2 cellular contexts compared by ENCODE assay signal in the genomic region with DNA sequence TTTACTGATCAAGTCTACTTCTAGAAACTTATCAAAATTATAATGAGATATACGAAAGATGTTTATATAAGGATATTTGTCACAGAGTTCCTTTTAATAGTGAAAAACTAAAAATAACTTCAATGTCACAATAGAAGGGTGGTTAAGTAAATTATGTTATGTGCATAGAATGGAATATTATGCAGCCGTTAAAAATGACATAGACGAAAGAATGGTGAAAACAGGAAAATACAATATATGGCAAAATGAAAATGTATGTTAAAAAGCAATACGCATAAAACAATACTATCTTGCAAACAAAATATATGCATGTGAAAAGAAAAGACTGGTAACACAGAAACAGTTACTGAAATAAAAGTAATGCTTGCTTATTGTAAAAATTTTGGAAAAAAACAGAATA.
A peak's percentile ranks its signal among the peaks of the same experiment; 100 is the strongest.
TF ChIP-seq lines count a peak whose summit lies in the region.

No MANE protein-coding gene starts in this region.

TF ChIP-seq in HEK293, 187 proteins besides CTCF, POLR2A, EP300 and RAD21:
- TF ChIP-seq, protein P1, sequence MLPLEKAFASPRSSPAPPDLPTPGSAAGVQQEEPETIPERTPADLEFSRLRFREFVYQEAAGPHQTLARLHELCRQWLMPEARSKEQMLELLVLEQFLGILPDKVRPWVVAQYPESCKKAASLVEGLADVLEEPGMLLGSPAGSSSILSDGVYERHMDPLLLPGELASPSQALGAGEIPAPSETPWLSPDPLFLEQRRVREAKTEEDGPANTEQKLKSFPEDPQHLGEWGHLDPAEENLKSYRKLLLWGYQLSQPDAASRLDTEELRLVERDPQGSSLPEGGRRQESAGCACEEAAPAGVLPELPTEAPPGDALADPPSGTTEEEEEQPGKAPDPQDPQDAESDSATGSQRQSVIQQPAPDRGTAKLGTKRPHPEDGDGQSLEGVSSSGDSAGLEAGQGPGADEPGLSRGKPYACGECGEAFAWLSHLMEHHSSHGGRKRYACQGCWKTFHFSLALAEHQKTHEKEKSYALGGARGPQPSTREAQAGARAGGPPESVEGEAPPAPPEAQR (tag by site-specific recombination; IDR thresholded peaks at IDR 0.05): no peak
- TF ChIP-seq, protein P2, sequence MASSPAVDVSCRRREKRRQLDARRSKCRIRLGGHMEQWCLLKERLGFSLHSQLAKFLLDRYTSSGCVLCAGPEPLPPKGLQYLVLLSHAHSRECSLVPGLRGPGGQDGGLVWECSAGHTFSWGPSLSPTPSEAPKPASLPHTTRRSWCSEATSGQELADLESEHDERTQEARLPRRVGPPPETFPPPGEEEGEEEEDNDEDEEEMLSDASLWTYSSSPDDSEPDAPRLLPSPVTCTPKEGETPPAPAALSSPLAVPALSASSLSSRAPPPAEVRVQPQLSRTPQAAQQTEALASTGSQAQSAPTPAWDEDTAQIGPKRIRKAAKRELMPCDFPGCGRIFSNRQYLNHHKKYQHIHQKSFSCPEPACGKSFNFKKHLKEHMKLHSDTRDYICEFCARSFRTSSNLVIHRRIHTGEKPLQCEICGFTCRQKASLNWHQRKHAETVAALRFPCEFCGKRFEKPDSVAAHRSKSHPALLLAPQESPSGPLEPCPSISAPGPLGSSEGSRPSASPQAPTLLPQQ (tag by site-specific recombination; IDR thresholded peaks at IDR 0.05): no peak
- no peak for TF ChIP-seq INSM2 (tag by site-specific recombination; IDR thresholded peaks at IDR 0.05)
- no peak for TF ChIP-seq ZNF16 (tag by site-specific recombination; IDR thresholded peaks at IDR 0.05; ENCODE audit: low read depth)
- TF ChIP-seq SP7 (tag by site-specific recombination; IDR thresholded peaks at IDR 0.05): no peak
- TF ChIP-seq ZNF580 (tag by site-specific recombination; IDR thresholded peaks at IDR 0.05): peak; percentile 21; the same call in 1 of the 2 replicates
- peak; percentile 99 for TF ChIP-seq ZNF146 (tag by site-specific recombination; IDR thresholded peaks at IDR 0.05)
- TF ChIP-seq, protein P3, sequence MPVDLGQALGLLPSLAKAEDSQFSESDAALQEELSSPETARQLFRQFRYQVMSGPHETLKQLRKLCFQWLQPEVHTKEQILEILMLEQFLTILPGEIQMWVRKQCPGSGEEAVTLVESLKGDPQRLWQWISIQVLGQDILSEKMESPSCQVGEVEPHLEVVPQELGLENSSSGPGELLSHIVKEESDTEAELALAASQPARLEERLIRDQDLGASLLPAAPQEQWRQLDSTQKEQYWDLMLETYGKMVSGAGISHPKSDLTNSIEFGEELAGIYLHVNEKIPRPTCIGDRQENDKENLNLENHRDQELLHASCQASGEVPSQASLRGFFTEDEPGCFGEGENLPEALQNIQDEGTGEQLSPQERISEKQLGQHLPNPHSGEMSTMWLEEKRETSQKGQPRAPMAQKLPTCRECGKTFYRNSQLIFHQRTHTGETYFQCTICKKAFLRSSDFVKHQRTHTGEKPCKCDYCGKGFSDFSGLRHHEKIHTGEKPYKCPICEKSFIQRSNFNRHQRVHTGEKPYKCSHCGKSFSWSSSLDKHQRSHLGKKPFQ (tag by site-specific recombination; IDR thresholded peaks at IDR 0.05): no peak
- TF ChIP-seq ZSCAN5A (tag by site-specific recombination; IDR thresholded peaks at IDR 0.05): no peak
- no peak for TF ChIP-seq ZNF416 (tag by site-specific recombination; IDR thresholded peaks at IDR 0.05)
- no peak for TF ChIP-seq ZNF621 (tag by site-specific recombination; IDR thresholded peaks at IDR 0.05)
- TF ChIP-seq YY2 (tag by site-specific recombination; IDR thresholded peaks at IDR 0.05): no peak
- no peak for TF ChIP-seq KLF7 (tag by site-specific recombination; IDR thresholded peaks at IDR 0.05; ENCODE audit: borderline replicate concordance)

TF ChIP-seq in K562, 482 proteins besides CTCF, POLR2A, EP300 and RAD21:
- TF ChIP-seq, protein P4, sequence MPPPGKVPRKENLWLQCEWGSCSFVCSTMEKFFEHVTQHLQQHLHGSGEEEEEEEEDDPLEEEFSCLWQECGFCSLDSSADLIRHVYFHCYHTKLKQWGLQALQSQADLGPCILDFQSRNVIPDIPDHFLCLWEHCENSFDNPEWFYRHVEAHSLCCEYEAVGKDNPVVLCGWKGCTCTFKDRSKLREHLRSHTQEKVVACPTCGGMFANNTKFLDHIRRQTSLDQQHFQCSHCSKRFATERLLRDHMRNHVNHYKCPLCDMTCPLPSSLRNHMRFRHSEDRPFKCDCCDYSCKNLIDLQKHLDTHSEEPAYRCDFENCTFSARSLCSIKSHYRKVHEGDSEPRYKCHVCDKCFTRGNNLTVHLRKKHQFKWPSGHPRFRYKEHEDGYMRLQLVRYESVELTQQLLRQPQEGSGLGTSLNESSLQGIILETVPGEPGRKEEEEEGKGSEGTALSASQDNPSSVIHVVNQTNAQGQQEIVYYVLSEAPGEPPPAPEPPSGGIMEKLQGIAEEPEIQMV (tag; conservative IDR thresholded peaks at IDR 0.05; ENCODE audit: low read depth): no peak
- TF ChIP-seq MIER1 (IDR thresholded peaks at IDR 0.05; ENCODE audit: low read depth): no peak
- TF ChIP-seq, protein P5, sequence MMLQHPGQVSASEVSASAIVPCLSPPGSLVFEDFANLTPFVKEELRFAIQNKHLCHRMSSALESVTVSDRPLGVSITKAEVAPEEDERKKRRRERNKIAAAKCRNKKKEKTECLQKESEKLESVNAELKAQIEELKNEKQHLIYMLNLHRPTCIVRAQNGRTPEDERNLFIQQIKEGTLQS (IDR thresholded peaks at IDR 0.05): no peak
- TF ChIP-seq, protein P5 (CRISPR knock-in tag; conservative IDR thresholded peaks at IDR 0.05): no peak
- TF ChIP-seq HNRNPK (IDR thresholded peaks at IDR 0.05; ENCODE audit: low read depth, low read length, poor library complexity, severe bottlenecking): no peak
- TF ChIP-seq ZNF146 (CRISPR knock-in tag; IDR thresholded peaks at IDR 0.05; ENCODE audit: unreplicated experiment): peak; percentile 87
- TF ChIP-seq ZNF253 (CRISPR knock-in tag; conservative IDR thresholded peaks at IDR 0.05): no peak
- TF ChIP-seq ARID1B (IDR thresholded peaks at IDR 0.05): no peak
- no peak for TF ChIP-seq TARDBP (IDR thresholded peaks at IDR 0.05)
- peak; percentile 39 for TF ChIP-seq RBM25 (IDR thresholded peaks at IDR 0.05; ENCODE audit: low read depth, low read length, severe bottlenecking)
- no peak for TF ChIP-seq CTBP1 (IDR thresholded peaks at IDR 0.05; ENCODE audit: borderline replicate concordance)
- no peak for TF ChIP-seq ZNF354B (CRISPR knock-in tag; IDR thresholded peaks at IDR 0.05)
- TF ChIP-seq HDAC8 (tag; IDR thresholded peaks at IDR 0.05): no peak
